In the genomic region with DNA sequence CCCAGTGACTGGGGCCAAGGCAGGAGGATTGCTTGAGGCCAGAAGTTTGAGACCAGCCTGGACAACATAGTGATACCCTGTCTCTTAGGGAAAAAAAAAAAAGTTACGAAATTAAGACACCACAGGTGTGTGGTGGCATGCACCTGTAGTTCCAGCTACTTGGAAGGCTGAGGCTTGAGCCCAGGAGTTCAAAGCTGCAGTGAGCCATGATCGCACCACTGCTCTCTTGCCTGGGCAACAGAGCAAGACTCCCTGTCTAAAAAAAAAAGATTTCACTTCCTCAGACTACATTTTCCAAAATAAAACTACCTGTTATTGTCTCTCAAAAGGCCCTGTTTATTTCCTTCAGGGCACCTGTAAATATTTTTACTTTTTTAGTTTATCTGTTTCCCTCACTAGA, we compare ENCODE assay signal across 15 cellular contexts. TPM values are rescaled to one million over a fixed set of nuclear protein-coding genes. Genes with fewer than 3 reads are reported as not detected.
DNase-seq lines count a peak whose midpoint lies in the region; ATAC-seq and TF ChIP-seq lines count a peak whose summit lies in the region.
"Had no signal": no experiment of that assay in that cellular context is flagged by ENCODE, and none has a peak within 500 bp of the region (broad histone marks: within the 10 kb centered on the region; RNA-seq: fewer than 3 reads in every experiment).

No MANE protein-coding gene starts in this region.

- CTCF ChIA-PET in activated CD8-positive, alpha-beta T cell treated with anti-CD3 and anti-CD28 coated beads, Interleukin-2, amount 10 ng/mL, durations not matched to agents 7 days and 5 days (lab: Charles Lee): interaction anchor here (0.9 kb wide), 1 partner anchor 23 kb away, joined by 3 read pairs; no protein-coding TSS in a partner anchor

- H3K4me3 ChIP-seq in psoas muscle: no peak overlapping the region
- H3K4me3 ChIP-seq: body of pancreas, GM23248, upper lobe of left lung had no signal

- no peak overlapping the region for H3K4me3 Mint-ChIP-seq in stimulated activated naive CD8-positive, alpha-beta T cell treated with anti-CD3 and anti-CD28 coated beads, Interleukin-15, Interleukin-2, amounts not matched to agents 100 ng/mL and 50 ng/mL, for 24 hours
- no peak overlapping the region for H3K4me3 Mint-ChIP-seq in activated CD8-positive, alpha-beta T cell treated with anti-CD3 and anti-CD28 coated beads, Interleukin-2, amount 10 ng/mL, durations not matched to agents 7 days and 5 days

- peak overlapping the region; percentile 72 for H3K27ac Mint-ChIP-seq in stimulated activated naive CD8-positive, alpha-beta T cell treated with anti-CD3 and anti-CD28 coated beads, Interleukin-15, Interleukin-2, amounts not matched to agents 100 ng/mL and 50 ng/mL, for 24 hours
- H3K27ac Mint-ChIP-seq in activated CD8-positive, alpha-beta T cell treated with anti-CD3 and anti-CD28 coated beads, Interleukin-2, amount 10 ng/mL, durations not matched to agents 7 days and 5 days: peak overlapping the region; percentile 82
- H3K27ac Mint-ChIP-seq: progenitor cell of endocrine pancreas had no signal

- no peak for DNase-seq in stimulated activated naive CD8-positive, alpha-beta T cell treated with anti-CD3 and anti-CD28 coated beads, Interleukin-15, Interleukin-2, amounts not matched to agents 100 U/mL and 50 U/mL, for 24 hours
- DNase-seq in activated CD8-positive, alpha-beta T cell treated with anti-CD3 and anti-CD28 coated beads, Interleukin-2, amount 10 ng/mL, durations not matched to agents 7 days and 5 days: no peak
- DNase-seq in psoas muscle (no peak), NCI-H1930 (lab: John Stamatoyannopoulos, UW) (no peak), NCI-H774 (lab: John Stamatoyannopoulos, UW) (no peak)
- DNase-seq in activated CD4-positive, CD25-positive, alpha-beta regulatory T cell (lab: John Stamatoyannopoulos, UW): no peak
- DNase-seq: body of pancreas, GM23248, left colon, NCI-H2081, NCI-H69, upper lobe of left lung had no signal

- no peak for TF ChIP-seq CTCF in psoas muscle (IDR thresholded peaks at IDR 0.05)

- no peaks in the 10 kb centered on the region for H3K9me3 Mint-ChIP-seq in stimulated activated naive CD8-positive, alpha-beta T cell treated with anti-CD3 and anti-CD28 coated beads, Interleukin-15, Interleukin-2, amounts not matched to agents 100 ng/mL and 50 ng/mL, for 24 hours
- H3K9me3 Mint-ChIP-seq in activated CD8-positive, alpha-beta T cell treated with anti-CD3 and anti-CD28 coated beads, Interleukin-2, amount 10 ng/mL, durations not matched to agents 7 days and 5 days (ENCODE audit: insufficient read depth): no peaks in the 10 kb centered on the region

- POLR2A ChIA-PET in activated CD8-positive, alpha-beta T cell treated with anti-CD3 and anti-CD28 coated beads, Interleukin-2, amount 10 ng/mL, durations not matched to agents 7 days and 5 days (lab: Charles Lee): no interaction called here

- H3K36me3 Mint-ChIP-seq in stimulated activated naive CD8-positive, alpha-beta T cell treated with anti-CD3 and anti-CD28 coated beads, Interleukin-15, Interleukin-2, amounts not matched to agents 100 ng/mL and 50 ng/mL, for 24 hours (ENCODE audit: low read depth): peaks cover 51% of the 10 kb centered on the region
- peaks cover 50% of the 10 kb centered on the region for H3K36me3 Mint-ChIP-seq in activated CD8-positive, alpha-beta T cell treated with anti-CD3 and anti-CD28 coated beads, Interleukin-2, amount 10 ng/mL, durations not matched to agents 7 days and 5 days (ENCODE audit: low read depth)

- intact Hi-C loops in psoas muscle (cut with DNase I): no loop called here

- no peaks in the 10 kb centered on the region for H3K27me3 ChIP-seq in psoas muscle (ENCODE audit: insufficient read depth in 3 of 3, low read length in 2 of 3)
- H3K27me3 ChIP-seq: body of pancreas, upper lobe of left lung had no signal

- H3K27me3 Mint-ChIP-seq in stimulated activated naive CD8-positive, alpha-beta T cell treated with anti-CD3 and anti-CD28 coated beads, Interleukin-15, Interleukin-2, amounts not matched to agents 100 ng/mL and 50 ng/mL, for 24 hours: no peaks in the 10 kb centered on the region
- no peaks in the 10 kb centered on the region for H3K27me3 Mint-ChIP-seq in activated CD8-positive, alpha-beta T cell treated with anti-CD3 and anti-CD28 coated beads, Interleukin-2, amount 10 ng/mL, durations not matched to agents 7 days and 5 days (ENCODE audit: low read depth)
- H3K27me3 Mint-ChIP-seq: progenitor cell of endocrine pancreas had no signal

- H3K4me1 ChIP-seq in psoas muscle: peaks cover 66% of the 10 kb centered on the region

- no peak for ATAC-seq in stimulated activated naive CD8-positive, alpha-beta T cell treated with anti-CD3 and anti-CD28 coated beads, Interleukin-15, Interleukin-2, amounts not matched to agents 100 U/mL and 50 U/mL, for 24 hours
- ATAC-seq in activated CD8-positive, alpha-beta T cell treated with anti-CD3 and anti-CD28 coated beads, Interleukin-2, amount 10 ng/mL, durations not matched to agents 7 days and 5 days: no peak
- ATAC-seq in psoas muscle (no peak), HG03565 (IDR thresholded peaks at IDR 0.05; ENCODE audit: unreplicated experiment) (no peak)
- ATAC-seq: body of pancreas, left colon had no signal

- peaks cover 61% of the 10 kb centered on the region for H3K4me1 Mint-ChIP-seq in stimulated activated naive CD8-positive, alpha-beta T cell treated with anti-CD3 and anti-CD28 coated beads, Interleukin-15, Interleukin-2, amounts not matched to agents 100 ng/mL and 50 ng/mL, for 24 hours (ENCODE audit: low read depth)
- peaks cover 31% of the 10 kb centered on the region for H3K4me1 Mint-ChIP-seq in activated CD8-positive, alpha-beta T cell treated with anti-CD3 and anti-CD28 coated beads, Interleukin-2, amount 10 ng/mL, durations not matched to agents 7 days and 5 days (ENCODE audit: low read depth)

- 75 to 90% (median 77%) methylated on average over 2 of the region's 2 CpGs for WGBS in psoas muscle, 3 donors

- H3K36me3 ChIP-seq in psoas muscle (ENCODE audit: insufficient read depth in 1 of 2, low read depth in 1 of 2): peaks cover 5 to 37% of the 10 kb centered on the region in 2 donors

- H3K27ac ChIP-seq in psoas muscle: peak overlapping the region; percentile 92
- H3K27ac ChIP-seq: body of pancreas, GM23248 had no signal

- H3K9me3 ChIP-seq in psoas muscle: no peaks in the 10 kb centered on the region
- H3K9me3 ChIP-seq: body of pancreas, upper lobe of left lung had no signal

RNA-seq across cellular contexts. Expression of a gene that starts 4.7 kb away (rescaled TPM):
- 10 to 100 TPM; 69.7 to 72.4 TPM for total RNA-seq in activated CD8-positive, alpha-beta T cell treated with anti-CD3 and anti-CD28 coated beads, Interleukin-2, amount 10 ng/mL, durations not matched to agents 7 days and 5 days
- 100 to 1,000 TPM in 3 of 4 donors, 10 to 100 TPM in 1; 84.4 to 218 (median 145) TPM for total RNA-seq in psoas muscle
- polyA plus RNA-seq in psoas muscle: 100 to 1,000 TPM in 2 of 3 donors, 10 to 100 TPM in 1; 93.0 to 312 (median 182) TPM

RNA-seq across cellular contexts. Expression of a gene that starts 7.3 kb away (rescaled TPM):
- total RNA-seq in activated CD8-positive, alpha-beta T cell treated with anti-CD3 and anti-CD28 coated beads, Interleukin-2, amount 10 ng/mL, durations not matched to agents 7 days and 5 days: 10 to 100 TPM; 44.7 to 47.5 TPM
- 100 to 1,000 TPM in 1 of 4 donors, 10 to 100 TPM in 3; 80.3 to 102 (median 95.6) TPM for total RNA-seq in psoas muscle
- polyA plus RNA-seq in psoas muscle: 100 to 1,000 TPM; 134 to 246 (median 156) TPM

RNA-seq across cellular contexts. Expression of a gene that starts 59.8 kb away (rescaled TPM):
- total RNA-seq in activated CD8-positive, alpha-beta T cell treated with anti-CD3 and anti-CD28 coated beads, Interleukin-2, amount 10 ng/mL, durations not matched to agents 7 days and 5 days: 1 to 10 TPM in 1 of 2 experiments, under 1 TPM in 1; 0.66 to 1.9 TPM
- total RNA-seq in psoas muscle: 1 to 10 TPM; 3.1 to 4.6 (median 4.3) TPM
- polyA plus RNA-seq in psoas muscle: 1 to 10 TPM; 2.5 to 5.5 (median 4.2) TPM
